Comparison of ENCODE assay signal across 8 cellular contexts in genomic region chr6:72621243-72622093, GRCh38. TPM values are rescaled to one million over a fixed set of nuclear protein-coding genes. Genes with fewer than 3 reads are reported as not detected.
DNase-seq lines count a peak whose midpoint lies in the region; ATAC-seq and TF ChIP-seq lines count a peak whose summit lies in the region.

Gene KCNQ5, plus strand, starts transcription at chr6:72622064.

- intact Hi-C loops in dorsolateral prefrontal cortex (cut with DNase I) (loop anchor here (2.0 to 10.0 kb wide), 5 partner anchors 209 to 559 kb away; no protein-coding TSS in a partner anchor), mucosa of descending colon (cut with DNase I, micrococcal nuclease) (no loop called here), stomach (cut with DNase I; ENCODE audit: low total_unique reads) (no loop called here)

- H3K4me3 Mint-ChIP-seq in T-helper 1 cell treated with Interleukin-12 subunit alpha and Interleukin-12 subunit beta and Interleukin-4 antibody, amounts not matched to agents 30 μg/mL and 1 μg/mL, for 36 hours, result peak within 1 kb of the TSS; percentile 89

- no peaks in the 10 kb centered on the region for H3K9me3 ChIP-seq in mucosa of descending colon
- H3K9me3 ChIP-seq in stomach, result no peaks in the 10 kb centered on the region

- ATAC-seq in HG02970 (IDR thresholded peaks at IDR 0.05; ENCODE audit: low FRiP score, unreplicated experiment) (peak; percentile 2), mucosa of descending colon (peak; percentile 21)

- H3K27ac ChIP-seq in dorsolateral prefrontal cortex (peak within 1 kb of the TSS in 58 of 59 donors; percentile 24 to 89 (median 76)), stomach (peak within 1 kb of the TSS in 1 of 5 donors; percentile 5)

- H3K36me3 ChIP-seq in mucosa of descending colon (ENCODE audit: low read depth) (no peaks in the 10 kb centered on the region), stomach (no peaks in the 10 kb centered on the region)

- peak in 4 of 10 donors; percentile 12 to 56 (median 32) for DNase-seq in dorsolateral prefrontal cortex
- DNase-seq in mucosa of descending colon, result peak; percentile 5 to 55 (median 21)
- DNase-seq in stomach, result no peak
- no peak for DNase-seq in dermis blood vessel endothelial cell
- DNase-seq in middle frontal gyrus (ENCODE audit: extremely low spot score, low spot score), result no peak

- no peak for TF ChIP-seq POLR2A in stomach (IDR thresholded peaks at IDR 0.05)

- H3K4me1 Mint-ChIP-seq in T-helper 1 cell treated with Interleukin-12 subunit alpha and Interleukin-12 subunit beta and Interleukin-4 antibody, amounts not matched to agents 30 μg/mL and 1 μg/mL, for 36 hours (ENCODE audit: low read depth), result peaks cover 43% of the 10 kb centered on the region

- H3K36me3 Mint-ChIP-seq in T-helper 1 cell treated with Interleukin-12 subunit alpha and Interleukin-12 subunit beta and Interleukin-4 antibody, amounts not matched to agents 30 μg/mL and 1 μg/mL, for 36 hours (ENCODE audit: low read depth), result peaks cover 3% of the 10 kb centered on the region

- peaks cover 0 to 8% (median 0%) of the 10 kb centered on the region in 45 donors for H3K27me3 ChIP-seq in dorsolateral prefrontal cortex
- H3K27me3 ChIP-seq in stomach, result peaks cover 0 to 34% (median 25%) of the 10 kb centered on the region in 3 donors

- no peak for TF ChIP-seq CTCF in dorsolateral prefrontal cortex (IDR thresholded peaks at IDR 0.05 in 54 of 56, conservative IDR thresholded peaks at IDR 0.05 in 2 of 56; ENCODE audit: low read depth in 1 of 56, partially characterized antibody in 56 of 56)
- no peak for TF ChIP-seq CTCF in mucosa of descending colon (IDR thresholded peaks at IDR 0.05)
- no peak for TF ChIP-seq CTCF in stomach (IDR thresholded peaks at IDR 0.05)

- H3K4me3 ChIP-seq in GM08714 (ENCODE audit: low read length), result peak within 1 kb of the TSS; percentile 90
- peak within 1 kb of the TSS; percentile 52 to 85 (median 71) for H3K4me3 ChIP-seq in dorsolateral prefrontal cortex
- no peak within 1 kb of the TSS for H3K4me3 ChIP-seq in mucosa of descending colon
- H3K4me3 ChIP-seq in stomach, result peak within 1 kb of the TSS; percentile 52 to 74 (median 61)

- peaks cover 2% of the 10 kb centered on the region for H3K27me3 Mint-ChIP-seq in T-helper 1 cell treated with Interleukin-12 subunit alpha and Interleukin-12 subunit beta and Interleukin-4 antibody, amounts not matched to agents 30 μg/mL and 1 μg/mL, for 36 hours (ENCODE audit: low read depth)

- no peak for TF ChIP-seq EP300 in stomach (IDR thresholded peaks at IDR 0.05)

- peak within 1 kb of the TSS; percentile 75 for H3K27ac Mint-ChIP-seq in T-helper 1 cell treated with Interleukin-12 subunit alpha and Interleukin-12 subunit beta and Interleukin-4 antibody, amounts not matched to agents 30 μg/mL and 1 μg/mL, for 36 hours

- H3K4me1 ChIP-seq in mucosa of descending colon (ENCODE audit: low read depth), result peaks cover 14% of the 10 kb centered on the region
- peaks cover 28 to 44% (median 39%) of the 10 kb centered on the region in 4 donors for H3K4me1 ChIP-seq in stomach

- H3K9me3 Mint-ChIP-seq in T-helper 1 cell treated with Interleukin-12 subunit alpha and Interleukin-12 subunit beta and Interleukin-4 antibody, amounts not matched to agents 30 μg/mL and 1 μg/mL, for 36 hours, result no peaks in the 10 kb centered on the region

- 1 to 2% (median 1%) methylated on average over 31 to 62 of the region's 62 CpGs for WGBS in stomach, 5 donors

RNA-seq across cellular contexts. Expression of gene KCNQ5, which starts in this region (rescaled TPM):
- 100 to 1,000 TPM in 29 of 120 experiments, 10 to 100 TPM in 91; 29.4 to 115 (median 88.7) TPM for total RNA-seq in dorsolateral prefrontal cortex
- total RNA-seq in mucosa of descending colon, result 1 to 10 TPM in 1 of 3 donors, under 1 TPM in 2; 0.14 to 2.3 (median 0.17) TPM
- total RNA-seq in stomach, result 1 to 10 TPM in 2 of 5 donors, under 1 TPM in 1, not detected in 2; 0.45 to 2.8 (median 2.6) TPM
- polyA plus RNA-seq in stomach, result under 1 TPM; 0.12 to 0.30 (median 0.15) TPM
- not detected in 2 replicates for total RNA-seq in dermis blood vessel endothelial cell

Comparison
In these comparisons a context has a peak if more than half of its experiments do, and no peak if none do; other contexts are left out.
1. RNA of gene KCNQ5 (total RNA-seq): 29.4 to 115 TPM in dorsolateral prefrontal cortex; 0.45 to 2.8 TPM in stomach, 0.14 to 2.3 TPM in mucosa of descending colon and not detected in dermis blood vessel endothelial cell; every median in the first group is over 4 times any median in the second.
2. DNase-seq: peak in mucosa of descending colon (3 of 3); none in stomach (single experiment), dermis blood vessel endothelial cell (single experiment) and middle frontal gyrus (single experiment).
3. intact Hi-C loops: an anchor here in dorsolateral prefrontal cortex (2.0 to 10.0 kb wide); none called in mucosa of descending colon and stomach.